Comparison of ENCODE assay signal across 8 cellular contexts in genomic region chr1:3900969-3901529, GRCh38. TPM values are rescaled to one million over a fixed set of nuclear protein-coding genes. Genes with fewer than 3 reads are reported as not detected.
DNase-seq lines count a peak whose midpoint lies in the region; ATAC-seq and TF ChIP-seq lines count a peak whose summit lies in the region.

No MANE protein-coding gene starts in this region.

- no peak for TF ChIP-seq CTCF in fibroblast of lung (conservative IDR thresholded peaks at IDR 0.05 in 1 of 2, IDR thresholded peaks at IDR 0.05 in 1 of 2; ENCODE audit: low read depth in 1 of 2, low read length in 2 of 2)

- peak overlapping the region; percentile 99 for H3K27ac Mint-ChIP-seq in activated T-helper 2 cell treated with anti-CD3 and anti-CD28 coated beads, Interferon-gamma antibody, Interleukin-2, Interleukin-4, amounts not matched to agents 10 μg/mL and 5 μg/mL and 100 μg/mL, durations not matched to agents 14 hours and 24 hours and 36 hours
- H3K27ac Mint-ChIP-seq in naive thymus-derived CD4-positive, alpha-beta T cell: peak overlapping the region; percentile 92 to 99 (median 96)
- H3K27ac Mint-ChIP-seq in stimulated activated memory B cell treated with anti-CD40 and anti-IgM and Interleukin-4, amounts not matched to agents 10 μg/mL and 1 μg/mL and 100 μg/mL, for 72 hours: peak overlapping the region; percentile 98

- CTCF ChIA-PET in naive thymus-derived CD4-positive, alpha-beta T cell (lab: Charles Lee): no interaction called here

- peaks cover 21% of the 10 kb centered on the region for H3K9me3 Mint-ChIP-seq in activated T-helper 2 cell treated with anti-CD3 and anti-CD28 coated beads, Interferon-gamma antibody, Interleukin-2, Interleukin-4, amounts not matched to agents 10 μg/mL and 5 μg/mL and 100 μg/mL, durations not matched to agents 14 hours and 24 hours and 36 hours
- H3K9me3 Mint-ChIP-seq in naive thymus-derived CD4-positive, alpha-beta T cell: peaks cover 0 to 21% (median 9%) of the 10 kb centered on the region in 11 donors
- H3K9me3 Mint-ChIP-seq in stimulated activated memory B cell treated with anti-CD40 and anti-IgM and Interleukin-4, amounts not matched to agents 10 μg/mL and 1 μg/mL and 100 μg/mL, for 72 hours: peaks cover 3% of the 10 kb centered on the region

- peaks cover 24% of the 10 kb centered on the region for H3K36me3 Mint-ChIP-seq in activated T-helper 2 cell treated with anti-CD3 and anti-CD28 coated beads, Interferon-gamma antibody, Interleukin-2, Interleukin-4, amounts not matched to agents 10 μg/mL and 5 μg/mL and 100 μg/mL, durations not matched to agents 14 hours and 24 hours and 36 hours (ENCODE audit: low read depth)
- peaks cover 5 to 20% (median 13%) of the 10 kb centered on the region in 5 donors for H3K36me3 Mint-ChIP-seq in naive thymus-derived CD4-positive, alpha-beta T cell
- H3K36me3 Mint-ChIP-seq in stimulated activated memory B cell treated with anti-CD40 and anti-IgM and Interleukin-4, amounts not matched to agents 10 μg/mL and 1 μg/mL and 100 μg/mL, for 72 hours: peaks cover 26% of the 10 kb centered on the region

- peaks cover 37% of the 10 kb centered on the region for H3K79me2 ChIP-seq in fibroblast of lung (ENCODE audit: control insufficient read depth, insufficient read depth, low read length)

- peak overlapping the region; percentile 92 for H3K9ac ChIP-seq in HUES64 (ENCODE audit: low read depth, low read length)
- H3K9ac ChIP-seq in fibroblast of lung (ENCODE audit: insufficient read depth, low read length): peak overlapping the region; percentile 90

- H3K4me3 Mint-ChIP-seq in activated T-helper 2 cell treated with anti-CD3 and anti-CD28 coated beads, Interferon-gamma antibody, Interleukin-2, Interleukin-4, amounts not matched to agents 10 μg/mL and 5 μg/mL and 100 μg/mL, durations not matched to agents 14 hours and 24 hours and 36 hours (ENCODE audit: low read depth): peak overlapping the region; percentile 97
- peak overlapping the region; percentile 90 to 96 (median 94) for H3K4me3 Mint-ChIP-seq in naive thymus-derived CD4-positive, alpha-beta T cell
- peak overlapping the region; percentile 85 for H3K4me3 Mint-ChIP-seq in stimulated activated memory B cell treated with anti-CD40 and anti-IgM and Interleukin-4, amounts not matched to agents 10 μg/mL and 1 μg/mL and 100 μg/mL, for 72 hours

- peak overlapping the region; percentile 99 for H3K4me3 ChIP-seq in HUES64 (ENCODE audit: low read length)
- H3K4me3 ChIP-seq in fibroblast of lung (replicated peaks in 1 of 4; ENCODE audit: control extremely low read depth in 1 of 4, insufficient read depth in 1 of 4, low read depth in 3 of 4, low read length in 4 of 4): peak overlapping the region; percentile 57 to 95 (median 78)
- peak overlapping the region; percentile 79 for H3K4me3 ChIP-seq in naive thymus-derived CD4-positive, alpha-beta T cell (ENCODE audit: low read length)

- no peaks in the 10 kb centered on the region for H4K20me1 ChIP-seq in fibroblast of lung (ENCODE audit: control insufficient read depth, extremely low read depth, insufficient read depth, low read length)

- POLR2A ChIA-PET in naive thymus-derived CD4-positive, alpha-beta T cell (lab: Charles Lee): interaction anchor here (0.7 to 3.5 kb wide), 3 partner anchors 43 to 256 kb away, joined by 3 to 30 read pairs (median 5); partner anchors contain the start of genes CEP104, DFFB and LRRC47

- peak overlapping the region; percentile 85 for H2AFZ ChIP-seq in fibroblast of lung (ENCODE audit: low read length)

- no peaks in the 10 kb centered on the region for H3K27me3 Mint-ChIP-seq in activated T-helper 2 cell treated with anti-CD3 and anti-CD28 coated beads, Interferon-gamma antibody, Interleukin-2, Interleukin-4, amounts not matched to agents 10 μg/mL and 5 μg/mL and 100 μg/mL, durations not matched to agents 14 hours and 24 hours and 36 hours (ENCODE audit: low read depth)
- H3K27me3 Mint-ChIP-seq in naive thymus-derived CD4-positive, alpha-beta T cell: no peaks in the 10 kb centered on the region
- no peaks in the 10 kb centered on the region for H3K27me3 Mint-ChIP-seq in stimulated activated memory B cell treated with anti-CD40 and anti-IgM and Interleukin-4, amounts not matched to agents 10 μg/mL and 1 μg/mL and 100 μg/mL, for 72 hours

- H3K27ac ChIP-seq in HUES64 (ENCODE audit: low read depth, low read length): peak overlapping the region; percentile 95
- H3K27ac ChIP-seq in fibroblast of lung (ENCODE audit: insufficient read depth, low read length): peak overlapping the region; percentile 93
- peak overlapping the region; percentile 94 for H3K27ac ChIP-seq in naive thymus-derived CD4-positive, alpha-beta T cell (ENCODE audit: low read depth, low read length)

- peak overlapping the region; percentile 85 for H3K4me2 ChIP-seq in fibroblast of lung (ENCODE audit: extremely low read depth, insufficient read depth, low read length)

- WGBS in HUES64: under 1% methylated on average over 51 of the region's 51 CpGs

- peaks cover 40% of the 10 kb centered on the region for H3K4me1 Mint-ChIP-seq in activated T-helper 2 cell treated with anti-CD3 and anti-CD28 coated beads, Interferon-gamma antibody, Interleukin-2, Interleukin-4, amounts not matched to agents 10 μg/mL and 5 μg/mL and 100 μg/mL, durations not matched to agents 14 hours and 24 hours and 36 hours (ENCODE audit: low read depth)
- H3K4me1 Mint-ChIP-seq in naive thymus-derived CD4-positive, alpha-beta T cell: peaks cover 23 to 72% (median 57%) of the 10 kb centered on the region in 7 donors
- H3K4me1 Mint-ChIP-seq in stimulated activated memory B cell treated with anti-CD40 and anti-IgM and Interleukin-4, amounts not matched to agents 10 μg/mL and 1 μg/mL and 100 μg/mL, for 72 hours: peaks cover 27% of the 10 kb centered on the region

- no peaks in the 10 kb centered on the region for H3K9me3 ChIP-seq in HUES64 (ENCODE audit: insufficient read depth, low read depth, low read length)
- H3K9me3 ChIP-seq in fibroblast of lung (ENCODE audit: control insufficient read depth, insufficient read depth, low read depth, low read length): no peaks in the 10 kb centered on the region
- peaks cover 0 to 7% (median 7%) of the 10 kb centered on the region in 3 experiments for H3K9me3 ChIP-seq in naive thymus-derived CD4-positive, alpha-beta T cell (ENCODE audit: control insufficient read depth in 2 of 3, low read length in 3 of 3)

- peaks cover 9% of the 10 kb centered on the region for H3K4me1 ChIP-seq in HUES64 (ENCODE audit: insufficient read depth, low read length)
- H3K4me1 ChIP-seq in fibroblast of lung (ENCODE audit: control insufficient read depth, extremely low read depth, insufficient read depth, low read length): peaks cover 3% of the 10 kb centered on the region
- H3K4me1 ChIP-seq in naive thymus-derived CD4-positive, alpha-beta T cell (ENCODE audit: control insufficient read depth in 2 of 2, insufficient read depth in 2 of 2, low read length in 2 of 2): peaks cover 6 to 39% of the 10 kb centered on the region in 2 donors

- no peaks in the 10 kb centered on the region for H3K27me3 ChIP-seq in HUES64 (ENCODE audit: insufficient read depth, low read length)
- no peaks in the 10 kb centered on the region for H3K27me3 ChIP-seq in fibroblast of lung (ENCODE audit: control insufficient read depth, insufficient read depth, low read length)
- no peaks in the 10 kb centered on the region for H3K27me3 ChIP-seq in naive thymus-derived CD4-positive, alpha-beta T cell (ENCODE audit: control insufficient read depth in 2 of 2, insufficient read depth in 2 of 2, low read length in 2 of 2)

- intact Hi-C loops in activated T-helper 2 cell treated with anti-CD3 and anti-CD28 coated beads, Interferon-gamma antibody, Interleukin-2, Interleukin-4, amounts not matched to agents 10 μg/mL and 5 μg/mL and 100 μg/mL, durations not matched to agents 14 hours and 24 hours and 36 hours (cut with micrococcal nuclease): loop anchor here (1.0 to 10.0 kb wide), 3 partner anchors 44 to 126 kb away; partner anchors contain the start of genes CEP104, DFFB, LRRC47 and SMIM1
- intact Hi-C loops in naive thymus-derived CD4-positive, alpha-beta T cell (cut with micrococcal nuclease): loop anchor here (1.0 to 5.0 kb wide), 11 partner anchors 44 to 1644 kb away; partner anchors contain the start of genes CEP104 (in 2 of the 2), DFFB (in 2 of the 2), LRRC47 (in 2 of the 2) and SMIM1 (in 2 of the 2)

- H3K36me3 ChIP-seq in HUES64 (ENCODE audit: insufficient read depth, low read length) (no peaks in the 10 kb centered on the region; the same call in 1 of the 2 replicates), fibroblast of lung (ENCODE audit: control insufficient read depth, insufficient read depth, low read length) (no peaks in the 10 kb centered on the region)
- peaks cover 0 to 4% (median 0%) of the 10 kb centered on the region in 3 experiments for H3K36me3 ChIP-seq in naive thymus-derived CD4-positive, alpha-beta T cell (ENCODE audit: control insufficient read depth in 2 of 3, insufficient read depth in 3 of 3, low read length in 3 of 3)

- peak; percentile 57 for DNase-seq in DMS 273 treated with DMSO at 0.1 percent for 48 hours (lab: John Stamatoyannopoulos, UW)
- peak; percentile 96 for DNase-seq in RKO (ENCODE audit: low spot score)
- DNase-seq in activated T-helper 2 cell treated with anti-CD3 and anti-CD28 coated beads, Interferon-gamma antibody, Interleukin-2, Interleukin-4, amounts not matched to agents 10 μg/mL and 5 μg/mL and 100 μg/mL, durations not matched to agents 14 hours and 24 hours and 36 hours (ENCODE audit: low spot score): peak; percentile 86
- DNase-seq in fibroblast of lung (ENCODE audit: low read depth in 2 of 2): peak; percentile 92 to 96
- DNase-seq in naive thymus-derived CD4-positive, alpha-beta T cell: peak in 4 of 9 donors; percentile 49 to 94 (median 63)

- peak; percentile 47 for ATAC-seq in GM21515 (IDR thresholded peaks at IDR 0.05; ENCODE audit: unreplicated experiment)
- peak; percentile 60 for ATAC-seq in naive thymus-derived CD4-positive, alpha-beta T cell
- ATAC-seq in stimulated activated memory B cell treated with anti-CD40 and anti-IgM and Interleukin-4, amounts not matched to agents 10 μg/mL and 1 μg/mL and 100 μg/mL, for 72 hours: peak; percentile 85

RNA-seq across cellular contexts. Expression of gene C1orf174, which starts 1.0 kb away (rescaled TPM):
- 32.0 TPM for polyA plus RNA-seq in HUES64 (2013, experiment 1 of 2)
- 34.2 TPM for polyA plus RNA-seq in HUES64 (2013, experiment 2 of 2)
- 44.0 and 44.9 TPM in 2 replicates for total RNA-seq in activated T-helper 2 cell treated with anti-CD3 and anti-CD28 coated beads, Interferon-gamma antibody, Interleukin-2, Interleukin-4, amounts not matched to agents 10 μg/mL and 5 μg/mL and 100 μg/mL, durations not matched to agents 14 hours and 24 hours and 36 hours
- total RNA-seq in fibroblast of lung: 24.1 and 27.5 TPM in 2 replicates
- polyA plus RNA-seq in fibroblast of lung: 35.4 and 39.6 TPM in 2 replicates
- 22.2 and 24.8 TPM in 2 replicates for polyA plus RNA-seq in fibroblast of lung (2012)
- 19.4 and 33.4 TPM in 2 replicates for polyA minus RNA-seq in fibroblast of lung (ENCODE audit: low replicate concordance)
- total RNA-seq in naive thymus-derived CD4-positive, alpha-beta T cell: 10 to 100 TPM; 17.0 to 33.6 (median 27.1) TPM
- polyA plus RNA-seq in naive thymus-derived CD4-positive, alpha-beta T cell: 10 to 100 TPM; 19.9 to 34.7 TPM

RNA-seq across cellular contexts. Expression of gene DFFB, which starts 43.8 kb away (rescaled TPM):
- 4.5 TPM for polyA plus RNA-seq in HUES64 (2013, experiment 1 of 2)
- 5.8 TPM for polyA plus RNA-seq in HUES64 (2013, experiment 2 of 2)
- total RNA-seq in activated T-helper 2 cell treated with anti-CD3 and anti-CD28 coated beads, Interferon-gamma antibody, Interleukin-2, Interleukin-4, amounts not matched to agents 10 μg/mL and 5 μg/mL and 100 μg/mL, durations not matched to agents 14 hours and 24 hours and 36 hours: 15.2 and 17.3 TPM in 2 replicates
- total RNA-seq in fibroblast of lung: 7.6 and 8.7 TPM in 2 replicates
- polyA plus RNA-seq in fibroblast of lung: 5.8 and 6.4 TPM in 2 replicates
- polyA plus RNA-seq in fibroblast of lung (2012): 3.5 and 4.1 TPM in 2 replicates
- polyA minus RNA-seq in fibroblast of lung (ENCODE audit: low replicate concordance): 2.1 and 2.8 TPM in 2 replicates
- total RNA-seq in naive thymus-derived CD4-positive, alpha-beta T cell: 10 to 100 TPM; 13.6 to 27.7 (median 19.2) TPM
- 10 to 100 TPM in 1 of 2 donors, 1 to 10 TPM in 1; 9.8 to 13.5 TPM for polyA plus RNA-seq in naive thymus-derived CD4-positive, alpha-beta T cell

RNA-seq across cellular contexts. Expression of gene CEP104, which starts 44.0 kb away (rescaled TPM):
- 15.1 TPM for polyA plus RNA-seq in HUES64 (2013, experiment 1 of 2)
- 14.8 TPM for polyA plus RNA-seq in HUES64 (2013, experiment 2 of 2)
- 35.4 and 49.9 TPM in 2 replicates for total RNA-seq in activated T-helper 2 cell treated with anti-CD3 and anti-CD28 coated beads, Interferon-gamma antibody, Interleukin-2, Interleukin-4, amounts not matched to agents 10 μg/mL and 5 μg/mL and 100 μg/mL, durations not matched to agents 14 hours and 24 hours and 36 hours
- total RNA-seq in fibroblast of lung: 28.9 and 31.6 TPM in 2 replicates
- polyA plus RNA-seq in fibroblast of lung: 25.4 and 31.8 TPM in 2 replicates
- polyA plus RNA-seq in fibroblast of lung (2012): 22.3 and 24.0 TPM in 2 replicates
- 25.6 and 66.1 TPM in 2 replicates for polyA minus RNA-seq in fibroblast of lung (ENCODE audit: low replicate concordance)
- 10 to 100 TPM; 33.7 to 68.0 (median 45.6) TPM for total RNA-seq in naive thymus-derived CD4-positive, alpha-beta T cell
- 10 to 100 TPM; 12.7 to 15.3 TPM for polyA plus RNA-seq in naive thymus-derived CD4-positive, alpha-beta T cell
